ENCODE assay signal across 20 cellular contexts in the genomic region with DNA sequence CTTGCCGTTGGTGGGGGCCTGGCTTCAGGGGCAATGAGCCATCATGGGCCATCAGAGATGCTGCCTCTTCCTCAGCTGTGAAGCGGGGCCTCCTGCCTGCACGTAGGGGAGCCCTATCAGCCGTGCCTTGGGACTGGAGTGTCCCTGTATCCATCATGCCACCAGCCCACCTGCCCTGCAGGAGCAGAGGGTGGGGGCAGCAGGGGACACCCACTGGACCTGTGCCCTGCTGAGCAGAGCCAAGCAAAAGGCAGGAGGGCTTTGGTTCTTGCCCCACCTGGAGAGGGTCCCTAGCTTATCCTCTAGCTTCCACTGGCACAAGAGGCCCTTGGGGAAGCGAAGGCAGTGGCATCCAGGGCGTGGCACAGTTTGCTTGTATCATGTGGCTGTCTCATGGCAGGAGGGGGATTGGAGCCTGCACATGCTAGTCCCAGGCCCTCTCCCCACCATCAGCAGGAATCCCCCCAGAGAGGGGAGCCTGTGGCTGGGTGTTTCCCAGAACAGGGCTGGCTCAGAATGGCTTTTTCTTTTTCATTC. TPM values are rescaled to one million over a fixed set of nuclear protein-coding genes. Genes with fewer than 3 reads are reported as not detected.
DNase-seq lines count a peak whose midpoint lies in the region; ATAC-seq and TF ChIP-seq lines count a peak whose summit lies in the region.
"Had no signal": no experiment of that assay in that cellular context is flagged by ENCODE, and none has a peak within 500 bp of the region (broad histone marks: within the 10 kb centered on the region; RNA-seq: fewer than 3 reads in every experiment).

No MANE protein-coding gene starts in this region.

- no peak overlapping the region for H3K23ac ChIP-seq in mesenchymal stem cell (ENCODE audit: low read length in 2 of 2)

- H3K4me2 ChIP-seq in mesenchymal stem cell (ENCODE audit: low read length, poor library complexity, severe bottlenecking): no peak overlapping the region
- H3K4me2 ChIP-seq: GM23338 had no signal

- intact Hi-C loops in heart right ventricle (cut with DNase I): no loop called here
- intact Hi-C loops in left cardiac atrium (cut with DNase I): no loop called here

- H2AFZ ChIP-seq in mesenchymal stem cell (ENCODE audit: low read depth, low read length): no peak overlapping the region
- H2AFZ ChIP-seq: GM23338 had no signal

- H4K91ac ChIP-seq in mesenchymal stem cell (ENCODE audit: low read length): peak overlapping the region; percentile 85

- no peak for TF ChIP-seq POLR2A in tibial nerve (IDR thresholded peaks at IDR 0.05)

- H4K8ac ChIP-seq in mesenchymal stem cell (ENCODE audit: low read length): peak overlapping the region; percentile 52

- H2BK5ac ChIP-seq in mesenchymal stem cell (ENCODE audit: low read depth, low read length, poor library complexity, severe bottlenecking): no peak overlapping the region

- no peaks in the 10 kb centered on the region for H3K27me3 ChIP-seq in heart right ventricle
- H3K27me3 ChIP-seq in mesenchymal stem cell (ENCODE audit: control insufficient read depth in 1 of 2, insufficient read depth in 1 of 2, low read length in 2 of 2): peaks cover 7 to 11% of the 10 kb centered on the region in 2 experiments
- no peaks in the 10 kb centered on the region for H3K27me3 ChIP-seq in tibial nerve
- H3K27me3 ChIP-seq: BE2C had no signal

- POLR2A ChIA-PET in RWPE1 (lab: Yijun Ruan, JAX; ENCODE audit: low non-redundant PET): no interaction called here

- TF ChIP-seq CTCF in heart right ventricle (IDR thresholded peaks at IDR 0.05) (no peak), RWPE1 (conservative IDR thresholded peaks at IDR 0.05; ENCODE audit: low read depth) (no peak), tibial nerve (IDR thresholded peaks at IDR 0.05) (no peak)

- H3K36me3 ChIP-seq in heart right ventricle (peaks cover 0 to 18% (median 0%) of the 10 kb centered on the region in 9 donors), mesenchymal stem cell (ENCODE audit: control insufficient read depth in 1 of 2, insufficient read depth in 2 of 2, low read depth in 1 of 2, low read length in 2 of 2) (no peaks in the 10 kb centered on the region), tibial nerve (peaks cover 0 to 2% (median 0%) of the 10 kb centered on the region in 3 donors)
- H3K36me3 ChIP-seq: BE2C had no signal

- no peak overlapping the region for H2AK5ac ChIP-seq in mesenchymal stem cell (ENCODE audit: low read length, severe bottlenecking)

- ATAC-seq in heart right ventricle: no peak
- no peak for ATAC-seq in left cardiac atrium
- ATAC-seq in GM21529 (IDR thresholded peaks at IDR 0.05; ENCODE audit: unreplicated experiment): no peak
- ATAC-seq in HG02571 (IDR thresholded peaks at IDR 0.05; ENCODE audit: unreplicated experiment): no peak
- ATAC-seq in GM21825 (IDR thresholded peaks at IDR 0.05; ENCODE audit: unreplicated experiment): no peak
- ATAC-seq: GM23338 had no signal

- H3K18ac ChIP-seq in mesenchymal stem cell (ENCODE audit: low read depth in 1 of 2, low read length in 2 of 2): peak overlapping the region; percentile 27 to 49

- 73 to 76% methylated on average over 6 of the region's 6 CpGs for WGBS in heart right ventricle, 2 donors
- 79% methylated on average over 6 of the region's 6 CpGs for WGBS in mesenchymal stem cell
- WGBS in tibial nerve, 2 donors: 89 to 91% methylated on average over 6 of the region's 6 CpGs

- H3K4me3 ChIP-seq in heart right ventricle (no peak overlapping the region), mesenchymal stem cell (ENCODE audit: insufficient read depth in 1 of 2, low read depth in 1 of 2, low read length in 2 of 2) (no peak overlapping the region), tibial nerve (no peak overlapping the region)
- H3K4me3 ChIP-seq: GM23338 had no signal

- no peak overlapping the region for H3K9ac ChIP-seq in mesenchymal stem cell (ENCODE audit: low read length)

- TF ChIP-seq EP300 in tibial nerve (IDR thresholded peaks at IDR 0.05): no peak

- DNase-seq in heart right ventricle (peak in 1 of 2 donors; percentile 14), left cardiac atrium (no peak), RWPE1 (ENCODE audit: low spot score) (no peak), mesenchymal stem cell (no peak), tibial nerve (ENCODE audit: low spot score in 2 of 2) (no peak)
- DNase-seq: BE2C; Calu3; CD4-positive, alpha-beta memory T cell; GF-D8; KG1; MV-4-11; NCI-H187; NCI-H2227 treated with DMSO at 0.1 percent for 48 hours; NCI-H510A treated with DMSO at 0.1 percent for 48 hours; NCI-H774; OCI-M1 had no signal

- H3K27ac ChIP-seq in heart right ventricle: peak overlapping the region; percentile 2 to 98 (median 88)
- H3K27ac ChIP-seq in RWPE1: peak overlapping the region; percentile 99
- H3K27ac ChIP-seq in mesenchymal stem cell (ENCODE audit: low read length, poor library complexity, severe bottlenecking): no peak overlapping the region
- peak overlapping the region in 3 of 4 donors; percentile 82 to 92 (median 91) for H3K27ac ChIP-seq in tibial nerve

- peak overlapping the region; percentile 14 to 90 for H2BK12ac ChIP-seq in mesenchymal stem cell (ENCODE audit: low read length in 2 of 2)

- H3K4ac ChIP-seq in mesenchymal stem cell (ENCODE audit: low read depth in 1 of 2, low read length in 2 of 2): peak overlapping the region; percentile 56 to 84

- CTCF ChIA-PET in RWPE1 (lab: Yijun Ruan, JAX): interaction anchor here (2.0 kb wide), 1 partner anchor 11 kb away, joined by 8 read pairs; a partner anchor contains a TSS

- H3K4me1 ChIP-seq in heart right ventricle (peaks cover 48 to 83% (median 63%) of the 10 kb centered on the region in 9 donors), mesenchymal stem cell (ENCODE audit: control insufficient read depth, insufficient read depth, low read depth, low read length) (peaks cover 12% of the 10 kb centered on the region), tibial nerve (peaks cover 0 to 56% (median 43%) of the 10 kb centered on the region in 4 donors)
- H3K4me1 ChIP-seq: BE2C had no signal

- no peaks in the 10 kb centered on the region for H3K9me3 ChIP-seq in heart right ventricle
- no peaks in the 10 kb centered on the region for H3K9me3 ChIP-seq in mesenchymal stem cell (ENCODE audit: control insufficient read depth, low read length)
- H3K9me3 ChIP-seq in tibial nerve: no peaks in the 10 kb centered on the region
- H3K9me3 ChIP-seq: BE2C had no signal

- H2BK15ac ChIP-seq in mesenchymal stem cell (ENCODE audit: low read depth, poor library complexity, severe bottlenecking): peak overlapping the region; percentile 54

- H3K79me1 ChIP-seq in mesenchymal stem cell (replicated peaks; ENCODE audit: low read length, poor library complexity, severe bottlenecking): no peaks in the 10 kb centered on the region

- H2BK120ac ChIP-seq in mesenchymal stem cell (ENCODE audit: low read depth, low read length): peak overlapping the region; percentile 77

- H3K14ac ChIP-seq in mesenchymal stem cell (ENCODE audit: low read length in 2 of 2): peak overlapping the region in 1 of 2 experiments; percentile 53

RNA-seq across cellular contexts. Expression of a gene that starts 10.1 kb away (rescaled TPM):
- total RNA-seq in heart right ventricle (100 to 1,000 TPM; 159 to 295 (median 195) TPM), left cardiac atrium (100 to 1,000 TPM in 1 of 2 donors, 10 to 100 TPM in 1; 86.2 to 102 TPM), tibial nerve (10 to 100 TPM in 1 of 4 donors, 1 to 10 TPM in 3; 4.8 to 11.4 (median 6.3) TPM)
- 100 to 1,000 TPM in 1 of 2 donors, 10 to 100 TPM in 1; 74.6 to 220 TPM for polyA plus RNA-seq in heart right ventricle
- polyA plus RNA-seq in mesenchymal stem cell (2013, experiment 1 of 2): 5.2 TPM
- polyA plus RNA-seq in mesenchymal stem cell (2013, experiment 2 of 2): 4.8 TPM

RNA-seq across cellular contexts. Expression of a gene that starts 18.8 kb away (rescaled TPM):
- 10 to 100 TPM; 43.3 to 69.6 (median 50.8) TPM for total RNA-seq in heart right ventricle
- 100 to 1,000 TPM in 1 of 2 donors, 10 to 100 TPM in 1; 78.6 to 203 TPM for polyA plus RNA-seq in heart right ventricle
- total RNA-seq in left cardiac atrium: 10 to 100 TPM; 67.6 to 68.7 TPM
- polyA plus RNA-seq in mesenchymal stem cell (2013, experiment 1 of 2): 68.6 TPM
- polyA plus RNA-seq in mesenchymal stem cell (2013, experiment 2 of 2): 73.5 TPM
- 100 to 1,000 TPM; 260 to 422 (median 378) TPM for total RNA-seq in tibial nerve

RNA-seq across cellular contexts. Expression of a gene that starts 44.7 kb away (rescaled TPM):
- total RNA-seq in heart right ventricle (10 to 100 TPM; 22.5 to 40.1 (median 27.7) TPM), left cardiac atrium (10 to 100 TPM; 44.4 to 44.7 TPM), tibial nerve (100 to 1,000 TPM; 217 to 256 (median 239) TPM)
- polyA plus RNA-seq in heart right ventricle: 10 to 100 TPM; 27.0 to 73.8 TPM
- polyA plus RNA-seq in mesenchymal stem cell (2013, experiment 1 of 2): 59.1 TPM
- polyA plus RNA-seq in mesenchymal stem cell (2013, experiment 2 of 2): 55.9 TPM

Comparison
In these comparisons a context has a peak if more than half of its experiments do, and no peak if none do; other contexts are left out.
1. RNA of a gene that starts 10.1 kb away (total RNA-seq): 159 to 295 TPM in heart right ventricle and 86.2 to 102 TPM in left cardiac atrium; 4.8 to 11.4 TPM in tibial nerve; every median in the first group is over 4 times any median in the second.
2. RNA of a gene that starts 44.7 kb away (total RNA-seq): 217 to 256 TPM in tibial nerve; 44.4 to 44.7 TPM in left cardiac atrium and 22.5 to 40.1 TPM in heart right ventricle; every median in the first group is over 4 times any median in the second.